ENCODE assay signal across 23 cellular contexts in the genomic region with DNA sequence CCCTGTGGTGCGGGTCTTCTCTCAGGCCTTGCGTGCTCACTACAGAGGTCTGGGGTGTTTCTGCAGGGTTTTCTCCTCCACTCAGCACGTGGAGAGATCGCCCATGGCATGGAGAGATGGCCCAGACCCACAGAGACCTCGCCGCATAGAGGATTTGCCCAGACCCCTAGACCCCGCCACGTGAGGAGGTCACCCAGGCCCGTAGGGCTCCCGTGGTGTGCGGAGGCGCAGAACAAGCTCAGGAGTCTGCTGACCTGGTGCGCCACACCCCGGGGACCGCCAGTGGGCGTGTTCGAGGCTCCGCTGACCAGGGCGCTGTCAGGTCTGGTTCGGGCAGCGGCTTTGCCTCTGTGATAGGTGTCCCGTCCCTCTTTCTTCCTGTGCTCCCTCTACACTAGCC.
"Had no signal": no experiment of that assay in that cellular context is flagged by ENCODE, and none has a peak within 500 bp of the region (broad histone marks: within the 10 kb centered on the region; RNA-seq: fewer than 3 reads in every experiment).

No MANE protein-coding gene starts in this region.

- H3K27me3 Mint-ChIP-seq: activated CD4-positive, alpha-beta T cell treated with anti-CD3 and anti-CD28 coated beads, Interleukin-2, amount 10 ng/mL, durations not matched to agents 24 days and 14 days; activated naive CD4-positive, alpha-beta T cell treated with anti-CD3 and anti-CD28 coated beads, Interleukin-2, amount 50 U/mL, for 24 hours; effector memory CD8-positive, alpha-beta T cell; memory B cell; stimulated activated memory B cell treated with anti-CD40 and anti-IgM and Interleukin-4, amounts not matched to agents 10 μg/mL and 1 μg/mL and 100 μg/mL, for 72 hours had no signal

- ATAC-seq: activated CD4-positive, CD25-positive, alpha-beta regulatory T cell treated with anti-CD3 and anti-CD28 coated beads, Interleukin-2, amount 50 U/mL, for 24 hours; activated CD8-positive, alpha-beta T cell treated with anti-CD3 and anti-CD28 coated beads, Interleukin-2, amount 10 ng/mL, durations not matched to agents 7 days and 5 days; activated T-cell treated with anti-CD3 and anti-CD28 coated beads, Interleukin-2, amount 50 U/mL, for 72 hours; effector memory CD8-positive, alpha-beta T cell; gastrocnemius medialis; sciatic nerve; SK-N-SH treated with all-trans-retinoic acid at 6 μM for 48 hours; stimulated activated memory B cell treated with anti-CD40 and anti-IgM and Interleukin-4, amounts not matched to agents 10 μg/mL and 1 μg/mL and 100 μg/mL, for 72 hours had no signal

- H3K36me3 ChIP-seq: colonic mucosa had no signal

- H3K4me3 Mint-ChIP-seq: activated CD4-positive, alpha-beta T cell treated with anti-CD3 and anti-CD28 coated beads, Interleukin-2, amount 10 ng/mL, durations not matched to agents 24 days and 14 days; activated CD8-positive, alpha-beta T cell treated with anti-CD3 and anti-CD28 coated beads, Interleukin-2, amount 10 ng/mL, durations not matched to agents 7 days and 5 days; activated naive CD4-positive, alpha-beta T cell treated with anti-CD3 and anti-CD28 coated beads, Interleukin-2, amount 50 U/mL, for 24 hours; activated T-cell treated with anti-CD3 and anti-CD28 coated beads, Interleukin-2, amount 50 U/mL, for 72 hours; effector memory CD8-positive, alpha-beta T cell; memory B cell; nephron; stimulated activated memory B cell treated with anti-CD40 and anti-IgM and Interleukin-4, amounts not matched to agents 10 μg/mL and 1 μg/mL and 100 μg/mL, for 72 hours had no signal

- H3K4me1 ChIP-seq: colonic mucosa had no signal

- H3K27ac ChIP-seq: brain microvascular endothelial cell, colonic mucosa, esophagus squamous epithelium, gastrocnemius medialis, thoracic aorta, upper lobe of left lung had no signal

- DNase-seq: activated CD4-positive, alpha-beta T cell treated with anti-CD3 and anti-CD28 coated beads, Interleukin-2, amount 10 ng/mL, durations not matched to agents 24 days and 14 days; activated CD8-positive, alpha-beta T cell treated with anti-CD3 and anti-CD28 coated beads, Interleukin-2, amount 10 ng/mL, durations not matched to agents 7 days and 5 days; activated gamma-delta T cell; activated T-cell treated with anti-CD3 and anti-CD28 coated beads, Interleukin-2, amount 50 U/mL, for 72 hours; brain microvascular endothelial cell; central memory CD4-positive, alpha-beta T cell; colonic mucosa; effector memory CD8-positive, alpha-beta T cell; esophagus squamous epithelium; gastrocnemius medialis; hypothalamus; small intestine; stimulated activated CD4-positive, alpha-beta T cell treated with anti-CD3 and anti-CD28 coated beads, Interleukin-2, amount 100 ng/mL, for 24 hours had no signal

- H3K27ac Mint-ChIP-seq: activated CD4-positive, alpha-beta T cell treated with anti-CD3 and anti-CD28 coated beads, Interleukin-2, amount 10 ng/mL, durations not matched to agents 24 days and 14 days; activated CD8-positive, alpha-beta T cell treated with anti-CD3 and anti-CD28 coated beads, Interleukin-2, amount 10 ng/mL, durations not matched to agents 7 days and 5 days; activated naive CD4-positive, alpha-beta T cell treated with anti-CD3 and anti-CD28 coated beads, Interleukin-2, amount 50 U/mL, for 24 hours; activated T-cell treated with anti-CD3 and anti-CD28 coated beads, Interleukin-2, amount 50 U/mL, for 72 hours; memory B cell; nephron; stimulated activated memory B cell treated with anti-CD40 and anti-IgM and Interleukin-4, amounts not matched to agents 10 μg/mL and 1 μg/mL and 100 μg/mL, for 72 hours had no signal

- H3K27me3 ChIP-seq: brain microvascular endothelial cell, colonic mucosa, dorsolateral prefrontal cortex, esophagus squamous epithelium, gastrocnemius medialis, upper lobe of left lung had no signal

- H3K4me3 ChIP-seq: colonic mucosa, dorsolateral prefrontal cortex, esophagus squamous epithelium, gastrocnemius medialis, thoracic aorta, upper lobe of left lung had no signal

- H3K4me1 Mint-ChIP-seq: activated CD4-positive, alpha-beta T cell treated with anti-CD3 and anti-CD28 coated beads, Interleukin-2, amount 10 ng/mL, durations not matched to agents 24 days and 14 days; activated naive CD4-positive, alpha-beta T cell treated with anti-CD3 and anti-CD28 coated beads, Interleukin-2, amount 50 U/mL, for 24 hours; stimulated activated memory B cell treated with anti-CD40 and anti-IgM and Interleukin-4, amounts not matched to agents 10 μg/mL and 1 μg/mL and 100 μg/mL, for 72 hours had no signal

- H3K9me3 ChIP-seq: colonic mucosa, esophagus squamous epithelium, gastrocnemius medialis, thoracic aorta, upper lobe of left lung had no signal

- H3K9me3 Mint-ChIP-seq: activated CD4-positive, alpha-beta T cell treated with anti-CD3 and anti-CD28 coated beads, Interleukin-2, amount 10 ng/mL, durations not matched to agents 24 days and 14 days; activated naive CD4-positive, alpha-beta T cell treated with anti-CD3 and anti-CD28 coated beads, Interleukin-2, amount 50 U/mL, for 24 hours; activated T-cell treated with anti-CD3 and anti-CD28 coated beads, Interleukin-2, amount 50 U/mL, for 72 hours; effector memory CD8-positive, alpha-beta T cell; memory B cell; nephron; stimulated activated memory B cell treated with anti-CD40 and anti-IgM and Interleukin-4, amounts not matched to agents 10 μg/mL and 1 μg/mL and 100 μg/mL, for 72 hours had no signal
